ENCODE assay signal across 9 cellular contexts in the genomic region with DNA sequence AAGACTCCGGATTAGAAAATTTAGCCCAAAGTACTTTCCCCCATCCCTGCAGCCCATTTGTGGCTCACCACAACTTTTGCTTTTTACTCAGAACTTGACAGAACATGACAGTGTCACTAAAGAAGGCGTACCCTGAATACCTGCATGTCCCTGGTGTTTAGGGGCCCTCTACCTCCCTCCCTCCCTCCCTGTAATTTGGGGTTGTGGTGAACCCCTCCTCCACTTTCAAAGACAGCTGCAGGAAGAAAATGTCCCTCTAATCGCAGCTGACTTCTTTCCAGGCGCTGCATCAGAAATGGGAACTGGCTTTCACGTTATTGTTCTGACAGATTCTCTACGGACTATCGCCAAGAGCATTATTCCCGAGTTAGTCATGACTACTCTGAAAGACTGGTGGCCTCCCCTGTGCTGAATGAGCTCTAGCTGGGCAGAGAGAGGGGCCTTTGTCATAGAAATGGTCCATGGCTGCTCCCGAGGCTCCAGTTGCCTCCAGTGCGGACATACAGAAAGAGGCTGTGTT.
A peak's percentile ranks its signal among the peaks of the same experiment; 100 is the strongest.
DNase-seq lines count a peak whose midpoint lies in the region; ATAC-seq and TF ChIP-seq lines count a peak whose summit lies in the region.
"Had no signal": no experiment of that assay in that cellular context is flagged by ENCODE, and none has a peak within 500 bp of the region (broad histone marks: within the 10 kb centered on the region; RNA-seq: fewer than 3 reads in every experiment).

No MANE protein-coding gene starts in this region.

- H3K27ac Mint-ChIP-seq in activated CD8-positive, alpha-beta memory T cell treated with anti-CD3 and anti-CD28 coated beads, Interleukin-2, amount 10 ng/mL, durations not matched to agents 7 days and 5 days: no peak overlapping the region
- no peak overlapping the region for H3K27ac Mint-ChIP-seq in effector memory CD8-positive, alpha-beta T cell

- H3K36me3 ChIP-seq in upper lobe of right lung: no peaks in the 10 kb centered on the region

- H3K27me3 ChIP-seq in upper lobe of right lung: no peaks in the 10 kb centered on the region

- H3K9me3 ChIP-seq in upper lobe of right lung: no peaks in the 10 kb centered on the region

- H3K4me3 Mint-ChIP-seq in activated CD8-positive, alpha-beta memory T cell treated with anti-CD3 and anti-CD28 coated beads, Interleukin-2, amount 10 ng/mL, durations not matched to agents 7 days and 5 days: no peak overlapping the region
- H3K4me3 Mint-ChIP-seq in effector memory CD8-positive, alpha-beta T cell: no peak overlapping the region

- peaks cover 4% of the 10 kb centered on the region for H3K4me1 ChIP-seq in upper lobe of right lung

- H3K9me3 Mint-ChIP-seq in activated CD8-positive, alpha-beta memory T cell treated with anti-CD3 and anti-CD28 coated beads, Interleukin-2, amount 10 ng/mL, durations not matched to agents 7 days and 5 days (ENCODE audit: low read depth): peaks cover 4% of the 10 kb centered on the region
- no peaks in the 10 kb centered on the region for H3K9me3 Mint-ChIP-seq in effector memory CD8-positive, alpha-beta T cell

- H3K27me3 Mint-ChIP-seq in activated CD8-positive, alpha-beta memory T cell treated with anti-CD3 and anti-CD28 coated beads, Interleukin-2, amount 10 ng/mL, durations not matched to agents 7 days and 5 days: no peaks in the 10 kb centered on the region
- no peaks in the 10 kb centered on the region for H3K27me3 Mint-ChIP-seq in effector memory CD8-positive, alpha-beta T cell

- H3K36me3 Mint-ChIP-seq in activated CD8-positive, alpha-beta memory T cell treated with anti-CD3 and anti-CD28 coated beads, Interleukin-2, amount 10 ng/mL, durations not matched to agents 7 days and 5 days: peaks cover 25% of the 10 kb centered on the region
- peaks cover 8% of the 10 kb centered on the region for H3K36me3 Mint-ChIP-seq in effector memory CD8-positive, alpha-beta T cell (ENCODE audit: insufficient read depth)

- H3K27ac ChIP-seq in upper lobe of right lung: no peak overlapping the region

- intact Hi-C loops in left colon (cut with DNase I, micrococcal nuclease) (no loop called here), upper lobe of right lung (cut with DNase I) (no loop called here)

- CTCF ChIA-PET in activated CD8-positive, alpha-beta memory T cell treated with anti-CD3 and anti-CD28 coated beads, Interleukin-2, amount 10 ng/mL, durations not matched to agents 7 days and 5 days (lab: Charles Lee): no interaction called here

- TF ChIP-seq CTCF in omental fat pad (IDR thresholded peaks at IDR 0.05) (no peak), upper lobe of right lung (IDR thresholded peaks at IDR 0.05) (no peak)

- H3K4me3 ChIP-seq in upper lobe of right lung: no peak overlapping the region

- DNase-seq in activated CD8-positive, alpha-beta memory T cell treated with anti-CD3 and anti-CD28 coated beads for 24 hours: peak; percentile 69
- no peak for DNase-seq in activated CD8-positive, alpha-beta memory T cell treated with anti-CD3 and anti-CD28 coated beads, Interleukin-2, amount 10 ng/mL, durations not matched to agents 7 days and 5 days
- no peak for DNase-seq in effector memory CD8-positive, alpha-beta T cell
- peak; percentile 40 for DNase-seq in stimulated activated naive CD8-positive, alpha-beta T cell treated with anti-CD3 and anti-CD28 coated beads, Interleukin-15, Interleukin-2, amounts not matched to agents 100 U/mL and 50 U/mL, for 24 hours
- no peak for DNase-seq in omental fat pad (ENCODE audit: low spot score)
- no peak for DNase-seq in left colon
- DNase-seq in upper lobe of right lung: no peak

- peaks cover 25% of the 10 kb centered on the region for H3K4me1 Mint-ChIP-seq in activated CD8-positive, alpha-beta memory T cell treated with anti-CD3 and anti-CD28 coated beads, Interleukin-2, amount 10 ng/mL, durations not matched to agents 7 days and 5 days
- H3K4me1 Mint-ChIP-seq in effector memory CD8-positive, alpha-beta T cell (ENCODE audit: low read depth in 2 of 2): peaks cover 21 to 40% of the 10 kb centered on the region in 2 donors

- no peak for ATAC-seq in activated CD8-positive, alpha-beta memory T cell treated with anti-CD3 and anti-CD28 coated beads, Interleukin-2, amount 10 ng/mL, durations not matched to agents 7 days and 5 days
- ATAC-seq in HG03571 (IDR thresholded peaks at IDR 0.05; ENCODE audit: unreplicated experiment) (peak; percentile 80), omental fat pad (ENCODE audit: low FRiP score) (no peak), left colon (no peak), upper lobe of right lung (no peak)
- peak; percentile 35 for ATAC-seq in effector memory CD8-positive, alpha-beta T cell (replicated peaks)
- ATAC-seq in stimulated activated naive CD8-positive, alpha-beta T cell treated with anti-CD3 and anti-CD28 coated beads, Interleukin-15, Interleukin-2, amounts not matched to agents 100 U/mL and 50 U/mL, for 24 hours: peak; percentile 89
- ATAC-seq: HCT116 had no signal

Comparison
In these comparisons a context has a peak if more than half of its experiments do, and no peak if none do; other contexts are left out.
1. DNase-seq: peak in activated CD8-positive, alpha-beta memory T cell treated with anti-CD3 and anti-CD28 coated beads for 24 hours (single experiment) and stimulated activated naive CD8-positive, alpha-beta T cell treated with anti-CD3 and anti-CD28 coated beads, Interleukin-15, Interleukin-2, amounts not matched to agents 100 U/mL and 50 U/mL, for 24 hours (single experiment); none in activated CD8-positive, alpha-beta memory T cell treated with anti-CD3 and anti-CD28 coated beads, Interleukin-2, amount 10 ng/mL, durations not matched to agents 7 days and 5 days (single experiment), effector memory CD8-positive, alpha-beta T cell (0 of 3), omental fat pad (single experiment), left colon (0 of 2) and upper lobe of right lung (single experiment).
2. ATAC-seq: peak in HG03571 (single experiment), effector memory CD8-positive, alpha-beta T cell (single experiment) and stimulated activated naive CD8-positive, alpha-beta T cell treated with anti-CD3 and anti-CD28 coated beads, Interleukin-15, Interleukin-2, amounts not matched to agents 100 U/mL and 50 U/mL, for 24 hours (single experiment); none in activated CD8-positive, alpha-beta memory T cell treated with anti-CD3 and anti-CD28 coated beads, Interleukin-2, amount 10 ng/mL, durations not matched to agents 7 days and 5 days (single experiment), omental fat pad (single experiment), left colon (single experiment) and upper lobe of right lung (single experiment).